In the genomic region with DNA sequence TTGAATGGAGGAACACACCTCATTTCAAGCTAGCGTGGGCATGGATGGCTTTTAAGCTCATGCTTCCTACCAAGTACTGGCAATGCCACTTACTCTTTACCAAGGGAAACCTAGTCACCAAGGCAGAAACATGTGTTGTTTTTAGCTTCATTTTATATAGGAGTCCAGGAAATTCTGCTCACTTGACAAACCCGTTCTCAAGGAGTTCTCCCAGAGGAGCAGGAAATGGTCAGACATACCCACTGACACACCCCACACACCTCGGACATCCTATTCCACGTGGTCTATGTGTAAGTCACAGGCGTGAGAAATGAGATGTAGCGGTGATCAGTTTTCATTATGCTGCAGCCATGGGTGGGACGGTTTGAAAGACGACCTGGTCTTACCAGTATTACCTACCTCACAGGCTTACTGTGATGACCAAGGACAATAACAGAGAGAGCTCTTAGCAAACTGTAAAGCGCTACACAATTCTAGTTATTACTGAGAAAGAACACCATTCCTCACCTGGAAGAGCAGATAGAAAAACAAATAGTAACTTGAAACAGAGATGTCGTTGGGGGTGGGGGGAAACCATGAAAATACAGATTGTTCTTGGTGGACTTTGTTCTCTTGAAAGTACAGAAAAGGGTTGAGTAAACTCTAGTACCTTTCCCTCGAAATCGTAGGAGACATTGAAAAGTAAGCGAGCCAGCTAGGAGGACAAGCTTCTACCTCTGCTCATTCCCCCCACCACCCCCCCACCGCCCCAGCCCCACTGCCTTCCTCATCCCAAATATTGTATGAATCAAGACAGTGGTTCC, we compare ENCODE assay signal across 1 cellular context.
TF ChIP-seq lines count a peak whose summit lies in the region.

No MANE protein-coding gene starts in this region.

TF ChIP-seq in HepG2, 621 proteins besides CTCF, POLR2A, EP300 and RAD21 (continued from another document and continues in another):
- TF ChIP-seq, protein P1, sequence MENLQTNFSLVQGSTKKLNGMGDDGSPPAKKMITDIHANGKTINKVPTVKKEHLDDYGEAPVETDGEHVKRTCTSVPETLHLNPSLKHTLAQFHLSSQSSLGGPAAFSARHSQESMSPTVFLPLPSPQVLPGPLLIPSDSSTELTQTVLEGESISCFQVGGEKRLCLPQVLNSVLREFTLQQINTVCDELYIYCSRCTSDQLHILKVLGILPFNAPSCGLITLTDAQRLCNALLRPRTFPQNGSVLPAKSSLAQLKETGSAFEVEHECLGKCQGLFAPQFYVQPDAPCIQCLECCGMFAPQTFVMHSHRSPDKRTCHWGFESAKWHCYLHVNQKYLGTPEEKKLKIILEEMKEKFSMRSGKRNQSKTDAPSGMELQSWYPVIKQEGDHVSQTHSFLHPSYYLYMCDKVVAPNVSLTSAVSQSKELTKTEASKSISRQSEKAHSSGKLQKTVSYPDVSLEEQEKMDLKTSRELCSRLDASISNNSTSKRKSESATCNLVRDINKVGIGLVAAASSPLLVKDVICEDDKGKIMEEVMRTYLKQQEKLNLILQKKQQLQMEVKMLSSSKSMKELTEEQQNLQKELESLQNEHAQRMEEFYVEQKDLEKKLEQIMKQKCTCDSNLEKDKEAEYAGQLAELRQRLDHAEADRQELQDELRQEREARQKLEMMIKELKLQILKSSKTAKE (CRISPR knock-in tag; IDR thresholded peaks at IDR 0.05; ENCODE audit: borderline replicate concordance): no peak
- TF ChIP-seq RBFOX2 (IDR thresholded peaks at IDR 0.05; ENCODE audit: low read depth, low read length) (peak; percentile 2; the same call in 1 of the 2 replicates), ZEB1 (IDR thresholded peaks at IDR 0.05; ENCODE audit: insufficient replicate concordance, low read depth) (peak; percentile 89), NFE2 (CRISPR knock-in tag; IDR thresholded peaks at IDR 0.05) (no peak), BHLHE40 (IDR thresholded peaks at IDR 0.05; ENCODE audit: low read length) (no peak), ZNF17 (CRISPR knock-in tag; IDR thresholded peaks at IDR 0.05) (no peak), NONO (IDR thresholded peaks at IDR 0.05) (no peak), NONO (CRISPR knock-in tag; conservative IDR thresholded peaks at IDR 0.05) (peak; percentile 66; the same call in 1 of the 2 replicates), MIER3 (CRISPR knock-in tag; IDR thresholded peaks at IDR 0.05; ENCODE audit: borderline replicate concordance) (peak; percentile 48; the same call in 1 of the 2 replicates), HOXA3 (CRISPR knock-in tag; IDR thresholded peaks at IDR 0.05) (0 out of 2 replicates have a peak, but pooled peaks have one; percentile 20), HNRNPK (IDR thresholded peaks at IDR 0.05; ENCODE audit: low read depth, low read length, poor library complexity, severe bottlenecking) (peak; percentile 8), MED1 (CRISPR knock-in tag; IDR thresholded peaks at IDR 0.05) (0 out of 2 replicates have a peak, but pooled peaks have one; percentile 9), ZNF616 (CRISPR knock-in tag; IDR thresholded peaks at IDR 0.05; ENCODE audit: low read depth) (no peak), NCOR1 (IDR thresholded peaks at IDR 0.05; ENCODE audit: borderline replicate concordance, low read length) (peak; percentile 71; the same call in 1 of the 2 replicates), ZNF567 (CRISPR knock-in tag; IDR thresholded peaks at IDR 0.05; ENCODE audit: borderline replicate concordance) (0 out of 2 replicates have a peak, but pooled peaks have one; percentile 44), PPARG (CRISPR knock-in tag; conservative IDR thresholded peaks at IDR 0.05) (0 out of 2 replicates have a peak, but pooled peaks have one; percentile 16), ARID2 (CRISPR knock-in tag; IDR thresholded peaks at IDR 0.05; ENCODE audit: borderline replicate concordance) (0 out of 2 replicates have a peak, but pooled peaks have one; percentile 62), ZBTB3 (CRISPR knock-in tag; IDR thresholded peaks at IDR 0.05; ENCODE audit: borderline replicate concordance, low read depth) (no peak)
- TF ChIP-seq, protein P2, sequence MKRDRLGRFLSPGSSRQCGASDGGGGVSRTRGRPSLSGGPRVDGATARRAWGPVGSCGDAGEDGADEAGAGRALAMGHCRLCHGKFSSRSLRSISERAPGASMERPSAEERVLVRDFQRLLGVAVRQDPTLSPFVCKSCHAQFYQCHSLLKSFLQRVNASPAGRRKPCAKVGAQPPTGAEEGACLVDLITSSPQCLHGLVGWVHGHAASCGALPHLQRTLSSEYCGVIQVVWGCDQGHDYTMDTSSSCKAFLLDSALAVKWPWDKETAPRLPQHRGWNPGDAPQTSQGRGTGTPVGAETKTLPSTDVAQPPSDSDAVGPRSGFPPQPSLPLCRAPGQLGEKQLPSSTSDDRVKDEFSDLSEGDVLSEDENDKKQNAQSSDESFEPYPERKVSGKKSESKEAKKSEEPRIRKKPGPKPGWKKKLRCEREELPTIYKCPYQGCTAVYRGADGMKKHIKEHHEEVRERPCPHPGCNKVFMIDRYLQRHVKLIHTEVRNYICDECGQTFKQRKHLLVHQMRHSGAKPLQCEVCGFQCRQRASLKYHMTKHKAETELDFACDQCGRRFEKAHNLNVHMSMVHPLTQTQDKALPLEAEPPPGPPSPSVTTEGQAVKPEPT (CRISPR knock-in tag; IDR thresholded peaks at IDR 0.05; ENCODE audit: low read depth): 0 out of 2 replicates have a peak, but pooled peaks have one; percentile 54
- TF ChIP-seq, protein P3, sequence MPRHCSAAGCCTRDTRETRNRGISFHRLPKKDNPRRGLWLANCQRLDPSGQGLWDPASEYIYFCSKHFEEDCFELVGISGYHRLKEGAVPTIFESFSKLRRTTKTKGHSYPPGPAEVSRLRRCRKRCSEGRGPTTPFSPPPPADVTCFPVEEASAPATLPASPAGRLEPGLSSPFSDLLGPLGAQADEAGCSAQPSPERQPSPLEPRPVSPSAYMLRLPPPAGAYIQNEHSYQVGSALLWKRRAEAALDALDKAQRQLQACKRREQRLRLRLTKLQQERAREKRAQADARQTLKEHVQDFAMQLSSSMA (CRISPR knock-in tag; IDR thresholded peaks at IDR 0.05): 0 out of 2 replicates have a peak, but pooled peaks have one; percentile 38
- TF ChIP-seq, protein P4, sequence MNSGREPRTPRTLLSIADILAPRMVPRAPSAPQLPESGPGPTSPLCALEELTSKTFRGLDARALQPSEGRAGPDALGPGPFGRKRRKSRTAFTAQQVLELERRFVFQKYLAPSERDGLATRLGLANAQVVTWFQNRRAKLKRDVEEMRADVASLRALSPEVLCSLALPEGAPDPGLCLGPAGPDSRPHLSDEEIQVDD (CRISPR knock-in tag; IDR thresholded peaks at IDR 0.05; ENCODE audit: borderline replicate concordance): no peak
- TF ChIP-seq, protein P5, sequence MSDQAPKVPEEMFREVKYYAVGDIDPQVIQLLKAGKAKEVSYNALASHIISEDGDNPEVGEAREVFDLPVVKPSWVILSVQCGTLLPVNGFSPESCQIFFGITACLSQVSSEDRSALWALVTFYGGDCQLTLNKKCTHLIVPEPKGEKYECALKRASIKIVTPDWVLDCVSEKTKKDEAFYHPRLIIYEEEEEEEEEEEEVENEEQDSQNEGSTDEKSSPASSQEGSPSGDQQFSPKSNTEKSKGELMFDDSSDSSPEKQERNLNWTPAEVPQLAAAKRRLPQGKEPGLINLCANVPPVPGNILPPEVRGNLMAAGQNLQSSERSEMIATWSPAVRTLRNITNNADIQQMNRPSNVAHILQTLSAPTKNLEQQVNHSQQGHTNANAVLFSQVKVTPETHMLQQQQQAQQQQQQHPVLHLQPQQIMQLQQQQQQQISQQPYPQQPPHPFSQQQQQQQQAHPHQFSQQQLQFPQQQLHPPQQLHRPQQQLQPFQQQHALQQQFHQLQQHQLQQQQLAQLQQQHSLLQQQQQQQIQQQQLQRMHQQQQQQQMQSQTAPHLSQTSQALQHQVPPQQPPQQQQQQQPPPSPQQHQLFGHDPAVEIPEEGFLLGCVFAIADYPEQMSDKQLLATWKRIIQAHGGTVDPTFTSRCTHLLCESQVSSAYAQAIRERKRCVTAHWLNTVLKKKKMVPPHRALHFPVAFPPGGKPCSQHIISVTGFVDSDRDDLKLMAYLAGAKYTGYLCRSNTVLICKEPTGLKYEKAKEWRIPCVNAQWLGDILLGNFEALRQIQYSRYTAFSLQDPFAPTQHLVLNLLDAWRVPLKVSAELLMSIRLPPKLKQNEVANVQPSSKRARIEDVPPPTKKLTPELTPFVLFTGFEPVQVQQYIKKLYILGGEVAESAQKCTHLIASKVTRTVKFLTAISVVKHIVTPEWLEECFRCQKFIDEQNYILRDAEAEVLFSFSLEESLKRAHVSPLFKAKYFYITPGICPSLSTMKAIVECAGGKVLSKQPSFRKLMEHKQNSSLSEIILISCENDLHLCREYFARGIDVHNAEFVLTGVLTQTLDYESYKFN (CRISPR knock-in tag; conservative IDR thresholded peaks at IDR 0.05): peak; percentile 87
- TF ChIP-seq, protein P6, sequence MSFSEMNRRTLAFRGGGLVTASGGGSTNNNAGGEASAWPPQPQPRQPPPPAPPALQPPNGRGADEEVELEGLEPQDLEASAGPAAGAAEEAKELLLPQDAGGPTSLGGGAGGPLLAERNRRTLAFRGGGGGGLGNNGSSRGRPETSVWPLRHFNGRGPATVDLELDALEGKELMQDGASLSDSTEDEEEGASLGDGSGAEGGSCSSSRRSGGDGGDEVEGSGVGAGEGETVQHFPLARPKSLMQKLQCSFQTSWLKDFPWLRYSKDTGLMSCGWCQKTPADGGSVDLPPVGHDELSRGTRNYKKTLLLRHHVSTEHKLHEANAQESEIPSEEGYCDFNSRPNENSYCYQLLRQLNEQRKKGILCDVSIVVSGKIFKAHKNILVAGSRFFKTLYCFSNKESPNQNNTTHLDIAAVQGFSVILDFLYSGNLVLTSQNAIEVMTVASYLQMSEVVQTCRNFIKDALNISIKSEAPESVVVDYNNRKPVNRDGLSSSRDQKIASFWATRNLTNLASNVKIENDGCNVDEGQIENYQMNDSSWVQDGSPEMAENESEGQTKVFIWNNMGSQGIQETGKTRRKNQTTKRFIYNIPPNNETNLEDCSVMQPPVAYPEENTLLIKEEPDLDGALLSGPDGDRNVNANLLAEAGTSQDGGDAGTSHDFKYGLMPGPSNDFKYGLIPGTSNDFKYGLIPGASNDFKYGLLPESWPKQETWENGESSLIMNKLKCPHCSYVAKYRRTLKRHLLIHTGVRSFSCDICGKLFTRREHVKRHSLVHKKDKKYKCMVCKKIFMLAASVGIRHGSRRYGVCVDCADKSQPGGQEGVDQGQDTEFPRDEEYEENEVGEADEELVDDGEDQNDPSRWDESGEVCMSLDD (CRISPR knock-in tag; IDR thresholded peaks at IDR 0.05; ENCODE audit: borderline replicate concordance): no peak
- TF ChIP-seq, protein P7, sequence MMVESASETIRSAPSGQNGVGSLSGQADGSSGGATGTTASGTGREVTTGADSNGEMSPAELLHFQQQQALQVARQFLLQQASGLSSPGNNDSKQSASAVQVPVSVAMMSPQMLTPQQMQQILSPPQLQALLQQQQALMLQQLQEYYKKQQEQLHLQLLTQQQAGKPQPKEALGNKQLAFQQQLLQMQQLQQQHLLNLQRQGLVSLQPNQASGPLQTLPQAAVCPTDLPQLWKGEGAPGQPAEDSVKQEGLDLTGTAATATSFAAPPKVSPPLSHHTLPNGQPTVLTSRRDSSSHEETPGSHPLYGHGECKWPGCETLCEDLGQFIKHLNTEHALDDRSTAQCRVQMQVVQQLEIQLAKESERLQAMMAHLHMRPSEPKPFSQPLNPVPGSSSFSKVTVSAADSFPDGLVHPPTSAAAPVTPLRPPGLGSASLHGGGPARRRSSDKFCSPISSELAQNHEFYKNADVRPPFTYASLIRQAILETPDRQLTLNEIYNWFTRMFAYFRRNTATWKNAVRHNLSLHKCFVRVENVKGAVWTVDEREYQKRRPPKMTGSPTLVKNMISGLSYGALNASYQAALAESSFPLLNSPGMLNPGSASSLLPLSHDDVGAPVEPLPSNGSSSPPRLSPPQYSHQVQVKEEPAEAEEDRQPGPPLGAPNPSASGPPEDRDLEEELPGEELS (CRISPR knock-in tag; IDR thresholded peaks at IDR 0.05): 0 out of 2 replicates have a peak, but pooled peaks have one; percentile 49
- TF ChIP-seq, protein P8, sequence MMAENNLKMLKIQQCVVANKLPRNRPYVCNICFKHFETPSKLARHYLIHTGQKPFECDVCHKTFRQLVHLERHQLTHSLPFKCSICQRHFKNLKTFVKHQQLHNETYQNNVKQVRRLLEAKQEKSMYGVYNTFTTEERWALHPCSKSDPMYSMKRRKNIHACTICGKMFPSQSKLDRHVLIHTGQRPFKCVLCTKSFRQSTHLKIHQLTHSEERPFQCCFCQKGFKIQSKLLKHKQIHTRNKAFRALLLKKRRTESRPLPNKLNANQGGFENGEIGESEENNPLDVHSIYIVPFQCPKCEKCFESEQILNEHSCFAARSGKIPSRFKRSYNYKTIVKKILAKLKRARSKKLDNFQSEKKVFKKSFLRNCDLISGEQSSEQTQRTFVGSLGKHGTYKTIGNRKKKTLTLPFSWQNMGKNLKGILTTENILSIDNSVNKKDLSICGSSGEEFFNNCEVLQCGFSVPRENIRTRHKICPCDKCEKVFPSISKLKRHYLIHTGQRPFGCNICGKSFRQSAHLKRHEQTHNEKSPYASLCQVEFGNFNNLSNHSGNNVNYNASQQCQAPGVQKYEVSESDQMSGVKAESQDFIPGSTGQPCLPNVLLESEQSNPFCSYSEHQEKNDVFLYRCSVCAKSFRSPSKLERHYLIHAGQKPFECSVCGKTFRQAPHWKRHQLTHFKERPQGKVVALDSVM (CRISPR knock-in tag; IDR thresholded peaks at IDR 0.05): no peak
- TF ChIP-seq, protein P9, sequence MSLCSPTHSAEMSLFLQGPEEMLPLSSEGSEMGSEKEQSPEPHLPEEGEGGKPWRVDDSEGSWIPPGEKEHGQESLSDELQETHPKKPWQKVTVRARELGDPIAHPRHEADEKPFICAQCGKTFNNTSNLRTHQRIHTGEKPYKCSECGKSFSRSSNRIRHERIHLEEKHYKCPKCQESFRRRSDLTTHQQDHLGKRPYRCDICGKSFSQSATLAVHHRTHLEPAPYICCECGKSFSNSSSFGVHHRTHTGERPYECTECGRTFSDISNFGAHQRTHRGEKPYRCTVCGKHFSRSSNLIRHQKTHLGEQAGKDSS (CRISPR knock-in tag; IDR thresholded peaks at IDR 0.05; ENCODE audit: borderline replicate concordance, low read depth): peak; percentile 69
